Comparison of ENCODE assay signal across 14 cellular contexts in genomic region chr16:15765116-15765515, GRCh38.
"Had no signal": no experiment of that assay in that cellular context is flagged by ENCODE, and none has a peak within 500 bp of the region (broad histone marks: within the 10 kb centered on the region; RNA-seq: fewer than 3 reads in every experiment).

No MANE protein-coding gene starts in this region.

- H3K27ac Mint-ChIP-seq: effector memory CD8-positive, alpha-beta T cell; nephron progenitor cell; stimulated activated naive CD8-positive, alpha-beta T cell treated with anti-CD3 and anti-CD28 coated beads, Interleukin-15, amount 100 ng/mL, for 72 hours had no signal

- H3K27ac ChIP-seq: left lung, ovary, thyroid gland, vagina had no signal

- H3K36me3 ChIP-seq: left lung, ovary, thyroid gland, vagina had no signal

- H3K9me3 Mint-ChIP-seq: effector memory CD8-positive, alpha-beta T cell; stimulated activated naive CD8-positive, alpha-beta T cell treated with anti-CD3 and anti-CD28 coated beads, Interleukin-15, amount 100 ng/mL, for 72 hours had no signal

- DNase-seq: cerebellar nuclear complex; cortex of kidney; kidney; left lung; ovary; stimulated activated CD4-positive, alpha-beta T cell treated with anti-CD3 and anti-CD28 coated beads, Interleukin-4, amount 100 ng/mL, for 4 hours had no signal

- FAIRE-seq: endometrium, frontal cortex, kidney had no signal

- H3K4me3 Mint-ChIP-seq: effector memory CD8-positive, alpha-beta T cell; naive thymus-derived CD8-positive, alpha-beta T cell; nephron progenitor cell; stimulated activated naive CD8-positive, alpha-beta T cell treated with anti-CD3 and anti-CD28 coated beads, Interleukin-15, amount 100 ng/mL, for 72 hours had no signal

- H3K27me3 ChIP-seq: left lung, ovary, thyroid gland, vagina had no signal

- H3K9me3 ChIP-seq: left lung, ovary, thyroid gland, vagina had no signal

- H3K27me3 Mint-ChIP-seq: stimulated activated naive CD8-positive, alpha-beta T cell treated with anti-CD3 and anti-CD28 coated beads, Interleukin-15, amount 100 ng/mL, for 72 hours had no signal

- H3K4me3 ChIP-seq: left lung, ovary, thyroid gland, vagina had no signal

- H3K4me1 ChIP-seq: left lung, thyroid gland, vagina had no signal
